13 cellular contexts compared by ENCODE assay signal in genomic region chr1:155082941-155083541, GRCh38. TPM values are rescaled to one million over a fixed set of nuclear protein-coding genes. Genes with fewer than 3 reads are reported as not detected.
DNase-seq lines count a peak whose midpoint lies in the region; ATAC-seq and TF ChIP-seq lines count a peak whose summit lies in the region.
"Had no signal": no experiment of that assay in that cellular context is flagged by ENCODE, and none has a peak within 500 bp of the region (broad histone marks: within the 10 kb centered on the region; RNA-seq: fewer than 3 reads in every experiment).

No MANE protein-coding gene starts in this region.

- TF ChIP-seq CTCF in mesothelial cell of epicardium (IDR thresholded peaks at IDR 0.05; ENCODE audit: unreplicated experiment) (no peak), type B pancreatic cell (conservative IDR thresholded peaks at IDR 0.05) (no peak)

- no peak for DNase-seq in activated naive CD4-positive, alpha-beta T cell treated with anti-CD3 and anti-CD28 coated beads, Interleukin-2, amount 50 U/mL, for 72 hours (ENCODE audit: low spot score in 2 of 2)
- no peak for DNase-seq in mesothelial cell of epicardium (ENCODE audit: low spot score in 2 of 2, unreplicated experiment in 2 of 2)
- DNase-seq in type B pancreatic cell (ENCODE audit: extremely low spot score, unreplicated experiment), result no peak
- DNase-seq in NCI-H1930 (lab: John Stamatoyannopoulos, UW), result no peak
- DNase-seq: effector CD8-positive, alpha-beta T cell; stimulated activated CD4-positive, alpha-beta T cell treated with anti-CD3 and anti-CD28 coated beads, Interleukin-12 subunit alpha, Interleukin-12 subunit beta, amount 100 ng/mL, for 4 hours had no signal

- no peaks in the 10 kb centered on the region for H3K36me3 Mint-ChIP-seq in activated naive CD4-positive, alpha-beta T cell treated with anti-CD3 and anti-CD28 coated beads, Interleukin-2, amount 50 U/mL, for 24 hours
- H3K36me3 Mint-ChIP-seq in activated naive CD4-positive, alpha-beta T cell treated with anti-CD3 and anti-CD28 coated beads, Interleukin-2, amount 50 U/mL, for 72 hours, result peaks cover 6% of the 10 kb centered on the region in 2 donors
- peaks cover 18% of the 10 kb centered on the region for H3K36me3 Mint-ChIP-seq in activated T-helper 17 cell treated with anti-CD3 and anti-CD28 coated beads, Interleukin-2, amount 50 U/mL, for 72 hours (ENCODE audit: low read depth)
- H3K36me3 Mint-ChIP-seq in mesothelial cell of epicardium, result no peaks in the 10 kb centered on the region
- H3K36me3 Mint-ChIP-seq in type B pancreatic cell, result no peaks in the 10 kb centered on the region

- H3K4me3 Mint-ChIP-seq in activated naive CD4-positive, alpha-beta T cell treated with anti-CD3 and anti-CD28 coated beads, Interleukin-2, amount 50 U/mL, for 24 hours, result peak overlapping the region; percentile 73
- peak overlapping the region; percentile 61 for H3K4me3 Mint-ChIP-seq in activated T-helper 17 cell treated with anti-CD3 and anti-CD28 coated beads, Interleukin-2, amount 50 U/mL, for 72 hours
- peak overlapping the region; percentile 55 for H3K4me3 Mint-ChIP-seq in mesothelial cell of epicardium
- peak overlapping the region; percentile 81 for H3K4me3 Mint-ChIP-seq in type B pancreatic cell

- no peaks in the 10 kb centered on the region for H3K9me3 Mint-ChIP-seq in activated naive CD4-positive, alpha-beta T cell treated with anti-CD3 and anti-CD28 coated beads, Interleukin-2, amount 50 U/mL, for 24 hours
- no peaks in the 10 kb centered on the region for H3K9me3 Mint-ChIP-seq in activated naive CD4-positive, alpha-beta T cell treated with anti-CD3 and anti-CD28 coated beads, Interleukin-2, amount 50 U/mL, for 72 hours
- H3K9me3 Mint-ChIP-seq in activated T-helper 17 cell treated with anti-CD3 and anti-CD28 coated beads, Interleukin-2, amount 50 U/mL, for 72 hours, result no peaks in the 10 kb centered on the region
- no peaks in the 10 kb centered on the region for H3K9me3 Mint-ChIP-seq in mesothelial cell of epicardium
- H3K9me3 Mint-ChIP-seq in type B pancreatic cell, result no peaks in the 10 kb centered on the region

- no peak for ATAC-seq in activated naive CD4-positive, alpha-beta T cell treated with anti-CD3 and anti-CD28 coated beads, Interleukin-2, amount 50 U/mL, for 72 hours
- ATAC-seq in activated T-helper 17 cell treated with anti-CD3 and anti-CD28 coated beads, Interleukin-2, amount 50 U/mL, for 72 hours (replicated peaks), result no peak
- ATAC-seq in HG02759 (IDR thresholded peaks at IDR 0.05; ENCODE audit: unreplicated experiment), result no peak
- ATAC-seq in GM21390 (IDR thresholded peaks at IDR 0.05; ENCODE audit: unreplicated experiment), result no peak
- ATAC-seq: gastroesophageal sphincter, SK-N-SH treated with all-trans-retinoic acid at 6 μM for 48 hours had no signal

- peaks cover 24% of the 10 kb centered on the region for H3K27me3 Mint-ChIP-seq in activated naive CD4-positive, alpha-beta T cell treated with anti-CD3 and anti-CD28 coated beads, Interleukin-2, amount 50 U/mL, for 24 hours
- H3K27me3 Mint-ChIP-seq in activated T-helper 17 cell treated with anti-CD3 and anti-CD28 coated beads, Interleukin-2, amount 50 U/mL, for 72 hours, result peaks cover 25% of the 10 kb centered on the region
- H3K27me3 Mint-ChIP-seq in mesothelial cell of epicardium (ENCODE audit: low read depth), result peaks cover 41% of the 10 kb centered on the region
- peaks cover 48% of the 10 kb centered on the region for H3K27me3 Mint-ChIP-seq in type B pancreatic cell

- peaks cover 56% of the 10 kb centered on the region for H3K4me1 Mint-ChIP-seq in activated naive CD4-positive, alpha-beta T cell treated with anti-CD3 and anti-CD28 coated beads, Interleukin-2, amount 50 U/mL, for 24 hours
- H3K4me1 Mint-ChIP-seq in activated T-helper 17 cell treated with anti-CD3 and anti-CD28 coated beads, Interleukin-2, amount 50 U/mL, for 72 hours, result peaks cover 29% of the 10 kb centered on the region
- peaks cover 48% of the 10 kb centered on the region for H3K4me1 Mint-ChIP-seq in mesothelial cell of epicardium
- H3K4me1 Mint-ChIP-seq in type B pancreatic cell (ENCODE audit: unreplicated experiment), result peaks cover 31% of the 10 kb centered on the region

- H3K27ac Mint-ChIP-seq in activated naive CD4-positive, alpha-beta T cell treated with anti-CD3 and anti-CD28 coated beads, Interleukin-2, amount 50 U/mL, for 24 hours, result no peak overlapping the region
- H3K27ac Mint-ChIP-seq in activated naive CD4-positive, alpha-beta T cell treated with anti-CD3 and anti-CD28 coated beads, Interleukin-2, amount 50 U/mL, for 72 hours, result no peak overlapping the region
- H3K27ac Mint-ChIP-seq in activated T-helper 17 cell treated with anti-CD3 and anti-CD28 coated beads, Interleukin-2, amount 50 U/mL, for 72 hours, result no peak overlapping the region
- no peak overlapping the region for H3K27ac Mint-ChIP-seq in mesothelial cell of epicardium
- peak overlapping the region; percentile 88 for H3K27ac Mint-ChIP-seq in type B pancreatic cell

RNA-seq across cellular contexts. Expression of gene EFNA3, which starts 4.4 kb away (rescaled TPM):
- 10 to 100 TPM in 1 of 2 donors, 1 to 10 TPM in 1; 1.7 to 12.6 TPM for total RNA-seq in activated naive CD4-positive, alpha-beta T cell treated with anti-CD3 and anti-CD28 coated beads, Interleukin-2, amount 50 U/mL, for 72 hours
- total RNA-seq in activated T-helper 17 cell treated with anti-CD3 and anti-CD28 coated beads, Interleukin-2, amount 50 U/mL, for 72 hours, result 10 to 100 TPM in 1 of 2 donors, 1 to 10 TPM in 1; 4.1 to 10.8 TPM
- total RNA-seq in mesothelial cell of epicardium (14.6 to 17.8 TPM (median 15.4 TPM) in 3 replicates), type B pancreatic cell (ENCODE audit: low replicate concordance) (3.4 and 4.7 TPM in 2 replicates)

RNA-seq across cellular contexts. Expression of gene EFNA4, which starts 19.5 kb away (rescaled TPM):
- total RNA-seq in activated naive CD4-positive, alpha-beta T cell treated with anti-CD3 and anti-CD28 coated beads, Interleukin-2, amount 50 U/mL, for 72 hours, result 1 to 10 TPM; 5.7 to 9.5 TPM
- total RNA-seq in activated T-helper 17 cell treated with anti-CD3 and anti-CD28 coated beads, Interleukin-2, amount 50 U/mL, for 72 hours, result 1 to 10 TPM; 4.6 to 7.0 TPM
- total RNA-seq in mesothelial cell of epicardium, result 30.8 to 31.2 TPM (median 30.9 TPM) in 3 replicates
- 21.2 and 22.1 TPM in 2 replicates for total RNA-seq in type B pancreatic cell (ENCODE audit: low replicate concordance)

RNA-seq across cellular contexts. Expression of gene ADAM15, which starts 31.9 kb away (rescaled TPM):
- 10 to 100 TPM; 49.9 to 52.8 TPM for total RNA-seq in activated naive CD4-positive, alpha-beta T cell treated with anti-CD3 and anti-CD28 coated beads, Interleukin-2, amount 50 U/mL, for 72 hours
- 10 to 100 TPM; 53.2 to 86.6 TPM for total RNA-seq in activated T-helper 17 cell treated with anti-CD3 and anti-CD28 coated beads, Interleukin-2, amount 50 U/mL, for 72 hours
- total RNA-seq in mesothelial cell of epicardium (32.7 to 36.1 TPM (median 36.1 TPM) in 3 replicates), type B pancreatic cell (ENCODE audit: low replicate concordance) (61.9 and 69.0 TPM in 2 replicates)

RNA-seq across cellular contexts. Expression of gene EFNA1, which starts 44.6 kb away (rescaled TPM):
- total RNA-seq in activated naive CD4-positive, alpha-beta T cell treated with anti-CD3 and anti-CD28 coated beads, Interleukin-2, amount 50 U/mL, for 72 hours, result 1 to 10 TPM in 1 of 2 donors, under 1 TPM in 1; 0.68 to 1.6 TPM
- total RNA-seq in activated T-helper 17 cell treated with anti-CD3 and anti-CD28 coated beads, Interleukin-2, amount 50 U/mL, for 72 hours, result under 1 TPM in 1 of 2 donors, not detected in 1; 0.48 TPM
- total RNA-seq in mesothelial cell of epicardium (92.4 to 94.8 TPM (median 93.1 TPM) in 3 replicates), type B pancreatic cell (ENCODE audit: low replicate concordance) (26.1 and 69.9 TPM in 2 replicates)

RNA-seq across cellular contexts. Expression of gene DCST1, which starts 49.4 kb away (rescaled TPM):
- under 1 TPM in 1 of 2 donors, not detected in 1; 0.34 TPM for total RNA-seq in activated naive CD4-positive, alpha-beta T cell treated with anti-CD3 and anti-CD28 coated beads, Interleukin-2, amount 50 U/mL, for 72 hours
- total RNA-seq in activated T-helper 17 cell treated with anti-CD3 and anti-CD28 coated beads, Interleukin-2, amount 50 U/mL, for 72 hours, result not detected
- total RNA-seq in mesothelial cell of epicardium (0.58 TPM in 1 of 3 replicates, not detected in the others), type B pancreatic cell (ENCODE audit: low replicate concordance) (not detected in 2 replicates)
- total RNA-seq: gastroesophageal sphincter, LHCN-M2 had no signal
